ENCODE assay signal across 17 cellular contexts in the genomic region with DNA sequence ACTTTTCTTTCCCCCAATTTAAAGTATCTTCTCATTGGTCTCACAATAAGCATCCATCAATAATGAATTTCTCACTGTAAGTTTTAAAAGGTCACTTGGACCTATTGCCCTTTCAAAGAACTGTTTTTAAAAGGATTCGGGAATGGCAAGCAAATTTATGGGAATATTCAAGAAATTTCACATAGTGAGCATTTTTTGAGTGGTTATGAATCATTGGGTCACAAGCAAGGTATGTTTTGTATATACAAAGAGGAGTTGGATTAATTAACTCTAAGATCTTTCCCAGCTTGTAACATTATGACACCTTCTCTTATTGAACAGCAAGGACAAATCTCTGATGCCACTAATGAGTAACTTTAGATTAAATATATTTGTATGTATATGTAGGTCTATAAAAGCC.
A peak's percentile ranks its signal among the peaks of the same experiment; 100 is the strongest.
DNase-seq lines count a peak whose midpoint lies in the region; FAIRE-seq and TF ChIP-seq lines count a peak whose summit lies in the region.
"Had no signal": no experiment of that assay in that cellular context is flagged by ENCODE, and none has a peak within 500 bp of the region (broad histone marks: within the 10 kb centered on the region; RNA-seq: fewer than 3 reads in every experiment).

No MANE protein-coding gene starts in this region.

- no peaks in the 10 kb centered on the region for H3K9me3 Mint-ChIP-seq in astrocyte (ENCODE audit: unreplicated experiment)
- H3K9me3 Mint-ChIP-seq: H9 had no signal

- no peak for TF ChIP-seq CTCF in astrocyte (IDR thresholded peaks at IDR 0.05; ENCODE audit: insufficient read depth, low read depth, low read length)

- H3K4me3 Mint-ChIP-seq in astrocyte (ENCODE audit: unreplicated experiment) = no peak overlapping the region
- H3K4me3 Mint-ChIP-seq: CD8-positive, alpha-beta memory T cell; H9 had no signal

- H3K9me3 ChIP-seq in GM23248 (ENCODE audit: low read depth) (no peaks in the 10 kb centered on the region), astrocyte (ENCODE audit: insufficient read depth, low read depth, low read length) (no peaks in the 10 kb centered on the region)

- FAIRE-seq in astrocyte (lab: Jason Lieb, UNC) = no peak

- H3K4me2 ChIP-seq in GM23248 (ENCODE audit: unreplicated experiment) = peak overlapping the region; percentile 27
- H3K4me2 ChIP-seq in astrocyte (ENCODE audit: low read length) = peak overlapping the region; percentile 45

- no peaks in the 10 kb centered on the region for H3K36me3 ChIP-seq in GM23248 (ENCODE audit: low read depth)
- no peaks in the 10 kb centered on the region for H3K36me3 ChIP-seq in astrocyte (ENCODE audit: insufficient read depth, low read length)

- no peak overlapping the region for H3K9ac ChIP-seq in GM23248
- H3K9ac ChIP-seq in astrocyte (ENCODE audit: low read length) = no peak overlapping the region

- no peaks in the 10 kb centered on the region for H3K27me3 Mint-ChIP-seq in astrocyte (ENCODE audit: low read depth, unreplicated experiment)

- no peak overlapping the region; the same call in 1 of the 2 replicates for H2AFZ ChIP-seq in GM23248
- H2AFZ ChIP-seq in astrocyte (ENCODE audit: low read depth, low read length) = no peak overlapping the region

- H3K4me1 Mint-ChIP-seq in astrocyte (ENCODE audit: low read depth, unreplicated experiment) = peaks cover 25% of the 10 kb centered on the region
- H3K4me1 Mint-ChIP-seq: CD8-positive, alpha-beta memory T cell had no signal

- peaks cover 15% of the 10 kb centered on the region for H3F3A ChIP-seq in GM23248 (ENCODE audit: insufficient read depth)

- H3K36me3 Mint-ChIP-seq in astrocyte (ENCODE audit: low read depth, unreplicated experiment) = no peaks in the 10 kb centered on the region
- H3K36me3 Mint-ChIP-seq: CD8-positive, alpha-beta memory T cell had no signal

- 5 to 9% methylated on average over 1 of the region's 1 CpG for WGBS in GM23248 (ENCODE audit: low coverage in 1 of 2, low lambda C conversion rate in 2 of 2, missing lambda C conversion rate in 2 of 2), 2 experiments

- H3K9me2 ChIP-seq in GM23248 (ENCODE audit: insufficient read depth) = no peaks in the 10 kb centered on the region

- no peak overlapping the region for H3K27ac Mint-ChIP-seq in astrocyte (ENCODE audit: unreplicated experiment)
- H3K27ac Mint-ChIP-seq: CD8-positive, alpha-beta memory T cell had no signal

- DNase-seq in GM23248 (no peak), astrocyte (ENCODE audit: low read depth) (peak; percentile 53), kidney glomerular epithelial cell (lab: John Stamatoyannopoulos, UW) (peak; percentile 87), iPS-NIHi11 (ENCODE audit: low spot score) (no peak), NOMO-1 treated with DMSO at 0.1 percent for 48 hours (lab: John Stamatoyannopoulos, UW; ENCODE audit: unreplicated experiment) (no peak)
- no peak for DNase-seq in activated CD4-positive, alpha-beta T cell treated with anti-CD3 and anti-CD28 coated beads, Interleukin-2, amount 50 U/mL, for 1 hour
- DNase-seq in activated CD4-positive, CD25-positive, alpha-beta regulatory T cell treated with anti-CD3 and anti-CD28 coated beads, Interleukin-2, amount 50 U/mL, for 72 hours = no peak
- DNase-seq: C1 segment of cervical spinal cord; CD8-positive, alpha-beta memory T cell; DMS53; H9; NCI-H1092 treated with DMSO at 0.1 percent for 48 hours; NCI-H146; NCI-H2081 treated with DMSO at 0.1 percent for 48 hours; NCI-H446 treated with DMSO at 0.1 percent for 48 hours; RPMI8226; SHP77 treated with DMSO at 0.1 percent for 48 hours had no signal

- H3K27me3 ChIP-seq in GM23248 (replicated peaks; ENCODE audit: insufficient read depth) = no peaks in the 10 kb centered on the region
- no peaks in the 10 kb centered on the region for H3K27me3 ChIP-seq in astrocyte (ENCODE audit: insufficient read depth, low read length)

- peaks cover 29% of the 10 kb centered on the region for H3K4me1 ChIP-seq in GM23248 (ENCODE audit: insufficient read depth)
- peaks cover 13% of the 10 kb centered on the region for H3K4me1 ChIP-seq in astrocyte (ENCODE audit: insufficient read depth, low read length)

- H4K20me1 ChIP-seq in GM23248 (ENCODE audit: insufficient read depth) (no peaks in the 10 kb centered on the region), astrocyte (ENCODE audit: insufficient read depth, low read length) (no peaks in the 10 kb centered on the region)

- in situ Hi-C loops in GM23248 (cut with MboI) = loop anchor here (25.0 kb wide), 1 partner anchor 549 kb away; no protein-coding TSS in a partner anchor

- H3K4me3 ChIP-seq in GM23248 (no peak overlapping the region; the same call in 1 of the 2 replicates), astrocyte (ENCODE audit: insufficient read depth, low read depth, low read length) (no peak overlapping the region)

- H3K79me2 ChIP-seq in GM23248 (ENCODE audit: insufficient read depth) (no peaks in the 10 kb centered on the region), astrocyte (ENCODE audit: insufficient read depth, low read length) (no peaks in the 10 kb centered on the region)

- peak overlapping the region; percentile 55 for H3K27ac ChIP-seq in GM23248
- peak overlapping the region; percentile 30 for H3K27ac ChIP-seq in astrocyte (ENCODE audit: low read depth, low read length)

Comparison
In these comparisons a context has a peak if more than half of its experiments do, and no peak if none do; other contexts are left out.
1. DNase-seq: peak in astrocyte (single experiment) and kidney glomerular epithelial cell (single experiment); none in GM23248 (single experiment), iPS-NIHi11 (single experiment), activated CD4-positive, alpha-beta T cell treated with anti-CD3 and anti-CD28 coated beads, Interleukin-2, amount 50 U/mL, for 1 hour (single experiment), activated CD4-positive, CD25-positive, alpha-beta regulatory T cell treated with anti-CD3 and anti-CD28 coated beads, Interleukin-2, amount 50 U/mL, for 72 hours (single experiment) and NOMO-1 treated with DMSO at 0.1 percent for 48 hours (single experiment).